Comparison of ENCODE assay signal across 8 cellular contexts in the genomic region with DNA sequence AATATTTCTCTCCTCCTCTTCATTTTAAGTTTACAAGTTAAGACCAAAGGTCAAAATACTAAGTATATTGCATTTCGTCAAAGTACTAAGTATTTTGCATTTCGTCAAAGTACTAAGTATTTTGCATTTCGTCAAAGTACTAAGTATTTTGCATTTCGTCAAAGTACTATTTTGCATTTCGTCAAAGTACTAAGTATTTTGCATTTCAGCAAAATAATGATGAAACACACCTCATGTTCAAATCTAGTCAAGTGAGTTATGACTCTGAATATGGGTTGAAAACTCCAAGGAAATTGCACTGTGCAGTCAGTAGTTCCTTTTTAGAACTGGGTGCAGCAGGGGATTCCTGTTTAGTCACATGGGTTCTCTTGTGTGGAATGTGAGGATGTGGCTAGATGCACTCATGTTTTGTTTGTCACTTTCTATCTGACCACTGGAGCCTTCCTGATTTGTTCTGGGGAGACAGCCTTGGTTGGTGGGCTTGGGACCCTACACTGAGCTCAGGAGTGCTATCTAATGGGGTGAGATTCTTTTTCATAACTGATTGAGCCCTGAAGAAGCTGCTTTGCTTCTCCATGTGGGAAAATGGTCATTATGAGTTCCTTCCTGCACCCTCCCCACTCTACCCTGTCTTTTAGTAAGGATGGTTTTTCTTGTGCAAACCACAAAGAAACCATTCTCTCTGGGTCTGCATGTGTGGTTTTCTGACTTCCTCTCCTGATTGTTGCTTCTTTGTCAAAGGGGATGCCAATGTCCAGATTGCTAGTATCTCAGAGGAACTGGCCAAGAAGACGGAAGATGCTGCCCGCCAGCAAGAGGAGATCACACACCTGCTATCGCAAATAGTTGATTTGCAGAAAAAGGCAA.
A peak's percentile ranks its signal among the peaks of the same experiment; 100 is the strongest.
DNase-seq lines count a peak whose midpoint lies in the region; ATAC-seq and TF ChIP-seq lines count a peak whose summit lies in the region.

No MANE protein-coding gene starts in this region.

- no peak for DNase-seq in CD8-positive, alpha-beta memory T cell
- DNase-seq in endodermal cell (no peak), colonic mucosa (no peak), left lobe of liver (ENCODE audit: low spot score) (no peak), SW 1271 (lab: John Stamatoyannopoulos, UW) (no peak), NCI-H774 (lab: John Stamatoyannopoulos, UW) (no peak)

- intact Hi-C loops in colonic mucosa (cut with DNase I), result loop anchor here (5.0 kb wide), 1 partner anchor 300 kb away; no protein-coding TSS in a partner anchor

- no peaks in the 10 kb centered on the region for H3K9me3 Mint-ChIP-seq in CD8-positive, alpha-beta memory T cell
- H3K9me3 Mint-ChIP-seq in endodermal cell, result no peaks in the 10 kb centered on the region

- CTCF ChIA-PET in CD8-positive, alpha-beta memory T cell (lab: Charles Lee), result interaction anchor here (1.4 to 2.6 kb wide), 7 partner anchors 11 to 361 kb away, joined by 3 to 18 read pairs (median 9); no protein-coding TSS in a partner anchor

- H3K79me2 ChIP-seq in KMS-11 (ENCODE audit: insufficient read depth, low read depth), result no peaks in the 10 kb centered on the region

- H3K27ac ChIP-seq in CD8-positive, alpha-beta memory T cell (ENCODE audit: low read depth, low read length), result no peak overlapping the region
- H3K27ac ChIP-seq in KMS-11 (peak overlapping the region; percentile 25; the same call in 1 of the 2 replicates), endodermal cell (ENCODE audit: low read depth, low read length) (peak overlapping the region; percentile 38), colonic mucosa (no peak overlapping the region)

- no peaks in the 10 kb centered on the region for H3K9me3 ChIP-seq in CD8-positive, alpha-beta memory T cell (ENCODE audit: low read length)
- H3K9me3 ChIP-seq in endodermal cell (ENCODE audit: control insufficient read depth, low read length), result no peaks in the 10 kb centered on the region
- H3K9me3 ChIP-seq in colonic mucosa, result no peaks in the 10 kb centered on the region

- no peak overlapping the region for H3K9ac ChIP-seq in KMS-11
- no peak overlapping the region for H3K9ac ChIP-seq in endodermal cell (ENCODE audit: extremely low read depth, low read length, poor library complexity, severe bottlenecking)
- no peak overlapping the region for H3K9ac ChIP-seq in colonic mucosa (ENCODE audit: low read depth in 2 of 2, low read length in 2 of 2)

- TF ChIP-seq CTCF in KMS-11 (conservative IDR thresholded peaks at IDR 0.05; ENCODE audit: low read depth, low read length) (no peak), endodermal cell (conservative IDR thresholded peaks at IDR 0.05) (no peak), colonic mucosa (IDR thresholded peaks at IDR 0.05) (no peak)

- H3K4me1 Mint-ChIP-seq in CD8-positive, alpha-beta memory T cell, result peaks cover 13 to 22% (median 19%) of the 10 kb centered on the region in 3 donors
- peaks cover 16% of the 10 kb centered on the region for H3K4me1 Mint-ChIP-seq in endodermal cell

- H2AFZ ChIP-seq in KMS-11 (ENCODE audit: low read depth), result no peak overlapping the region

- H3K27me3 Mint-ChIP-seq in CD8-positive, alpha-beta memory T cell, result no peaks in the 10 kb centered on the region
- no peaks in the 10 kb centered on the region for H3K27me3 Mint-ChIP-seq in endodermal cell (ENCODE audit: insufficient read depth)

- ATAC-seq in GM21381 (IDR thresholded peaks at IDR 0.05; ENCODE audit: unreplicated experiment), result peak; percentile 48
- no peak for ATAC-seq in left lobe of liver

- H3K4me3 ChIP-seq in CD8-positive, alpha-beta memory T cell (ENCODE audit: low read length), result no peak overlapping the region
- H3K4me3 ChIP-seq in KMS-11 (IDR thresholded peaks at IDR 0.05; ENCODE audit: insufficient read depth, low read depth, low read length), result no peak overlapping the region
- H3K4me3 ChIP-seq in endodermal cell (ENCODE audit: low read length), result no peak overlapping the region
- H3K4me3 ChIP-seq in colonic mucosa, result no peak overlapping the region

- no peaks in the 10 kb centered on the region for H3K4me1 ChIP-seq in CD8-positive, alpha-beta memory T cell (ENCODE audit: insufficient read depth, low read length)
- H3K4me1 ChIP-seq in KMS-11 (ENCODE audit: low read depth, poor library complexity, severe bottlenecking) (peaks cover 77% of the 10 kb centered on the region), endodermal cell (ENCODE audit: control insufficient read depth, insufficient read depth, low read length) (no peaks in the 10 kb centered on the region), colonic mucosa (no peaks in the 10 kb centered on the region)

- no peaks in the 10 kb centered on the region for H3K27me3 ChIP-seq in CD8-positive, alpha-beta memory T cell (ENCODE audit: insufficient read depth, low read length, poor library complexity, severe bottlenecking)
- H3K27me3 ChIP-seq in KMS-11 (ENCODE audit: insufficient read depth, low read depth) (no peaks in the 10 kb centered on the region), endodermal cell (ENCODE audit: control insufficient read depth, insufficient read depth, low read length, poor library complexity, severe bottlenecking) (no peaks in the 10 kb centered on the region), colonic mucosa (no peaks in the 10 kb centered on the region)

- POLR2A ChIA-PET in CD8-positive, alpha-beta memory T cell (lab: Charles Lee), result no interaction called here

- peaks cover 13 to 74% (median 27%) of the 10 kb centered on the region in 3 donors for H3K36me3 Mint-ChIP-seq in CD8-positive, alpha-beta memory T cell
- peaks cover 45% of the 10 kb centered on the region for H3K36me3 Mint-ChIP-seq in endodermal cell (ENCODE audit: low read depth)

- H3K36me3 ChIP-seq in CD8-positive, alpha-beta memory T cell (ENCODE audit: insufficient read depth, low read length), result peaks cover 21% of the 10 kb centered on the region
- H3K36me3 ChIP-seq in KMS-11 (ENCODE audit: insufficient read depth) (no peaks in the 10 kb centered on the region), endodermal cell (ENCODE audit: control insufficient read depth, insufficient read depth, low read length) (peaks cover 52% of the 10 kb centered on the region), colonic mucosa (peaks cover 7% of the 10 kb centered on the region)

- H3K27ac Mint-ChIP-seq in CD8-positive, alpha-beta memory T cell, result peak overlapping the region in 7 of 8 donors; percentile 43 to 78 (median 73)
- H3K27ac Mint-ChIP-seq in endodermal cell, result no peak overlapping the region

- H3K4me2 ChIP-seq in KMS-11, result peak overlapping the region; percentile 51

- peak overlapping the region in 1 of 7 donors; percentile 6 for H3K4me3 Mint-ChIP-seq in CD8-positive, alpha-beta memory T cell
- no peak overlapping the region for H3K4me3 Mint-ChIP-seq in endodermal cell

- H4K20me1 ChIP-seq in KMS-11 (ENCODE audit: insufficient read depth), result no peaks in the 10 kb centered on the region

- 94 to 96% methylated on average over 8 of the region's 8 CpGs for WGBS in endodermal cell (ENCODE audit: insufficient coverage in 1 of 2, insufficient read length in 1 of 2), 2 experiments

Comparison
In these comparisons a context has a peak if more than half of its experiments do, and no peak if none do; other contexts are left out.
1. H3K27ac ChIP-seq: peak in KMS-11 (single experiment) and endodermal cell (single experiment); none in CD8-positive, alpha-beta memory T cell (single experiment) and colonic mucosa (single experiment).